17 cellular contexts compared by ENCODE assay signal in the genomic region with DNA sequence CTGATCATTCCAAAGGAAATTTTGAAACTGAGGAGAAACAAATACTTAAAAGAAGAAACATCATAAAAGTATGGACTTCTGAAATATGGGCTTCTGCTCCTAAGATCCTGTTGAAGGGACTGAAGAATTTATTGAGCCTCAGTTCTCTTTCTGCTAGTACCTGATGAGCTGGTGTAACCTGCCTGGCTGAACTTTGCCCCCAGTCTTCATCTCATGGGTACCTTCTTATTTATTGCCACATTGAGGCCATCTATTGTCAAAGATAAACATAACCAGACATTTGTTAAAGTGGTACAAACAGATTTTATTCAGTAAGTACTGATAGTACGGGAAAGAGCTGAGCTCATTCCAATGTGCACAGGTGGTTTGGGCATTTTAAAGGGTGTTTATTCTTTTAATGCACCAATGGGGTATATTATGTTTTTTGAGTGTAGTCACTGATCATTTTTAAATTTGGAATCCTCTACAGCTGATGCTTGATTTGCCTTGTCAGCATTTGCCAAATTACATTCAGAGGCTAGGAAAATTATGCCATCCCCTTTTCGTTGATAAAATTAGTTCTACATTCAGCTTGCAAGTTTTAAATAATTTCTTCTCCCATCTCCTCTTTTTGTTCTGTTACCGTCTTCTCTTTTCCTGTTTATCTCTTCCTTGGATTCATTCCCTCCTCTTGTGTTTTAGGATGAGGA.
"Had no signal": no experiment of that assay in that cellular context is flagged by ENCODE, and none has a peak within 500 bp of the region (broad histone marks: within the 10 kb centered on the region; RNA-seq: fewer than 3 reads in every experiment).

No MANE protein-coding gene starts in this region.

- H3K4me3 Mint-ChIP-seq: activated naive CD4-positive, alpha-beta T cell treated with anti-CD3 and anti-CD28 coated beads, Interleukin-2, amount 10 ng/mL, durations not matched to agents 7 days and 5 days; naive thymus-derived CD4-positive, alpha-beta T cell; stimulated activated naive CD8-positive, alpha-beta T cell treated with anti-CD3 and anti-CD28 coated beads, Interleukin-15, Interleukin-2, amounts not matched to agents 100 ng/mL and 50 ng/mL, for 24 hours; T-cell had no signal

- H3K27ac ChIP-seq: dorsolateral prefrontal cortex, gastroesophageal sphincter, heart right ventricle, right atrium auricular region, suprapubic skin had no signal

- DNase-seq: activated CD4-positive, alpha-beta T cell treated with anti-CD3 and anti-CD28 coated beads, Interleukin-2, amount 50 U/mL, for 48 hours; activated naive CD4-positive, alpha-beta T cell treated with anti-CD3 and anti-CD28 coated beads, Interleukin-2, amount 10 ng/mL, durations not matched to agents 7 days and 5 days; dorsolateral prefrontal cortex; erythroblast; heart right ventricle; mammary epithelial cell; naive thymus-derived CD4-positive, alpha-beta T cell; T-cell; T1000 had no signal

- H3K27me3 ChIP-seq: dorsolateral prefrontal cortex, gastroesophageal sphincter, heart right ventricle, right atrium auricular region, suprapubic skin had no signal

- H3K4me3 ChIP-seq: dorsolateral prefrontal cortex, gastroesophageal sphincter, heart right ventricle, right atrium auricular region, smooth muscle cell, suprapubic skin had no signal

- FAIRE-seq: islet of Langerhans had no signal

- ATAC-seq: gastroesophageal sphincter; heart right ventricle; left lobe of liver; naive thymus-derived CD4-positive, alpha-beta T cell; T-cell had no signal

- H3K9me3 Mint-ChIP-seq: activated naive CD4-positive, alpha-beta T cell treated with anti-CD3 and anti-CD28 coated beads, Interleukin-2, amount 10 ng/mL, durations not matched to agents 7 days and 5 days; activated T-helper 2 cell treated with anti-CD3 and anti-CD28 coated beads, Interferon-gamma antibody, Interleukin-2, Interleukin-4, amounts not matched to agents 10 μg/mL and 5 μg/mL and 100 μg/mL, durations not matched to agents 14 hours and 24 hours and 36 hours; naive thymus-derived CD4-positive, alpha-beta T cell; stimulated activated naive CD8-positive, alpha-beta T cell treated with anti-CD3 and anti-CD28 coated beads, Interleukin-15, Interleukin-2, amounts not matched to agents 100 ng/mL and 50 ng/mL, for 24 hours; T-cell had no signal

- H3K4me2 ChIP-seq: smooth muscle cell had no signal

- H3K27me3 Mint-ChIP-seq: activated naive CD4-positive, alpha-beta T cell treated with anti-CD3 and anti-CD28 coated beads, Interleukin-2, amount 10 ng/mL, durations not matched to agents 7 days and 5 days; naive thymus-derived CD4-positive, alpha-beta T cell; stimulated activated naive CD8-positive, alpha-beta T cell treated with anti-CD3 and anti-CD28 coated beads, Interleukin-15, Interleukin-2, amounts not matched to agents 100 ng/mL and 50 ng/mL, for 24 hours; T-cell had no signal

- H3K27ac Mint-ChIP-seq: activated naive CD4-positive, alpha-beta T cell treated with anti-CD3 and anti-CD28 coated beads, Interleukin-2, amount 10 ng/mL, durations not matched to agents 7 days and 5 days; activated T-helper 2 cell treated with anti-CD3 and anti-CD28 coated beads, Interferon-gamma antibody, Interleukin-2, Interleukin-4, amounts not matched to agents 10 μg/mL and 5 μg/mL and 100 μg/mL, durations not matched to agents 14 hours and 24 hours and 36 hours; naive thymus-derived CD4-positive, alpha-beta T cell; stimulated activated naive CD8-positive, alpha-beta T cell treated with anti-CD3 and anti-CD28 coated beads, Interleukin-15, Interleukin-2, amounts not matched to agents 100 ng/mL and 50 ng/mL, for 24 hours; T-cell had no signal

- H3K9me3 ChIP-seq: gastroesophageal sphincter, heart right ventricle, right atrium auricular region, suprapubic skin had no signal

- H3K36me3 ChIP-seq: gastroesophageal sphincter, heart right ventricle, right atrium auricular region, suprapubic skin had no signal
